ENCODE assay signal across 23 cellular contexts in genomic region chr3:139975592-139976360, GRCh38. TPM values are rescaled to one million over a fixed set of nuclear protein-coding genes. Genes with fewer than 3 reads are reported as not detected.
A peak's percentile ranks its signal among the peaks of the same experiment; 100 is the strongest.
DNase-seq lines count a peak whose midpoint lies in the region; ATAC-seq and TF ChIP-seq lines count a peak whose summit lies in the region.
"Had no signal": no experiment of that assay in that cellular context is flagged by ENCODE, and none has a peak within 500 bp of the region (broad histone marks: within the 10 kb centered on the region; RNA-seq: fewer than 3 reads in every experiment).

No MANE protein-coding gene starts in this region.

- intact Hi-C loops in right cardiac atrium (cut with DNase I) = no loop called here

- peaks cover 7% of the 10 kb centered on the region for H3K4me1 ChIP-seq in right cardiac atrium (ENCODE audit: control insufficient read depth, insufficient read depth, low read length)
- H3K4me1 ChIP-seq: pancreas, Peyer's patch, testis had no signal

- H3K27me3 ChIP-seq in MG63 (no peaks in the 10 kb centered on the region), right cardiac atrium (ENCODE audit: control insufficient read depth, insufficient read depth) (no peaks in the 10 kb centered on the region)
- H3K27me3 ChIP-seq: pancreas, Peyer's patch, testis had no signal

- DNase-seq in COLO668 (lab: John Stamatoyannopoulos, UW; ENCODE audit: unreplicated experiment) (peak; percentile 9), MG63 (peak; percentile 5), astrocyte of the hippocampus (ENCODE audit: low read depth, low spot score) (peak; percentile 11), right cardiac atrium (peak; percentile 27 to 54 (median 54))
- DNase-seq: activated CD4-positive, CD25-positive, alpha-beta regulatory T cell treated with anti-CD3 and anti-CD28 coated beads, Interleukin-2, amount 50 U/mL, for 72 hours; activated CD8-positive, alpha-beta T cell treated with anti-CD3 and anti-CD28 coated beads, Interleukin-2, amount 10 ng/mL, durations not matched to agents 7 days and 5 days; activated effector memory CD4-positive, alpha-beta T cell treated with anti-CD3 and anti-CD28 coated beads, Interleukin-2, amount 50 U/mL, for 16 hours; effector memory CD4-positive, alpha-beta T cell; hypothalamus; NCI-H1417 treated with DMSO at 0.1 percent for 48 hours; pancreas; Peyer's patch; stimulated activated CD4-positive, alpha-beta T cell treated with anti-CD3 and anti-CD28 coated beads, Interleukin-12 subunit alpha, Interleukin-12 subunit beta, amount 100 ng/mL, for 4 hours; stimulated activated CD4-positive, alpha-beta T cell treated with anti-CD3 and anti-CD28 coated beads, Interleukin-4, amount 100 ng/mL, for 24 hours; stimulated activated naive B cell treated with anti-CD40 and anti-IgM and Interleukin-4, amounts not matched to agents 10 μg/mL and 1 μg/mL and 100 μg/mL, for 72 hours; testis had no signal

- H3K36me3 ChIP-seq in MG63 = no peaks in the 10 kb centered on the region
- H3K36me3 ChIP-seq: pancreas, Peyer's patch had no signal

- peak overlapping the region; percentile 61 for H3K27ac ChIP-seq in right cardiac atrium (ENCODE audit: low read length)
- H3K27ac ChIP-seq: pancreas, Peyer's patch, testis had no signal

- ATAC-seq in right cardiac atrium = peak; percentile 82 to 87
- no peak for ATAC-seq in GM18505 (IDR thresholded peaks at IDR 0.05; ENCODE audit: unreplicated experiment)
- ATAC-seq in GM18498 (IDR thresholded peaks at IDR 0.05; ENCODE audit: unreplicated experiment) = no peak
- ATAC-seq in GM21717 (IDR thresholded peaks at IDR 0.05; ENCODE audit: unreplicated experiment) = no peak
- ATAC-seq: activated CD8-positive, alpha-beta T cell treated with anti-CD3 and anti-CD28 coated beads, Interleukin-2, amount 10 ng/mL, durations not matched to agents 7 days and 5 days; pancreas had no signal

- H3K4me3 ChIP-seq in MG63 (no peak overlapping the region), right cardiac atrium (ENCODE audit: low read length) (no peak overlapping the region)
- H3K4me3 ChIP-seq: pancreas, Peyer's patch, testis had no signal

- H3K9me3 ChIP-seq in MG63 (no peaks in the 10 kb centered on the region), right cardiac atrium (ENCODE audit: control insufficient read depth, low read length) (no peaks in the 10 kb centered on the region)
- H3K9me3 ChIP-seq: pancreas, Peyer's patch, testis had no signal

- 41% methylated on average over 5 of the region's 5 CpGs for WGBS in right cardiac atrium

- no peak for TF ChIP-seq POLR2A in GM18505 (IDR thresholded peaks at IDR 0.05; ENCODE audit: borderline replicate concordance, extremely low read depth, insufficient read depth, insufficient read length)

RNA-seq across cellular contexts. Expression of gene CLSTN2, which starts 40.8 kb away (rescaled TPM):
- total RNA-seq in MG63 (2014; rRNA removed; shearing (Covaris generic); ENCODE audit: low replicate concordance) = 0.64 and 1.7 TPM in 2 replicates
- total RNA-seq in right cardiac atrium = 10 to 100 TPM; 19.3 to 31.5 (median 26.2) TPM
- polyA plus RNA-seq in right cardiac atrium = 3.7 TPM
- total RNA-seq: activated CD8-positive, alpha-beta T cell treated with anti-CD3 and anti-CD28 coated beads, Interleukin-2, amount 10 ng/mL, durations not matched to agents 7 days and 5 days; MCF 10A; natural killer cell treated with Interleukin-12 subunit alpha and Interleukin-12 subunit beta and Interleukin-15 and Interleukin-18, amount 100 ng/mL, for 72 hours; SK-MEL-5 had no signal
- polyA plus RNA-seq: CD14-positive monocyte had no signal

Comparison
In these comparisons a context has a peak if more than half of its experiments do, and no peak if none do; other contexts are left out.
1. ATAC-seq: peak in right cardiac atrium (2 of 2); none in GM18505 (single experiment), GM18498 (single experiment) and GM21717 (single experiment).
2. Peak in every context shown above with its lines, with median percentiles within 50 percentile points of each other: DNase-seq.